In the genomic region with DNA sequence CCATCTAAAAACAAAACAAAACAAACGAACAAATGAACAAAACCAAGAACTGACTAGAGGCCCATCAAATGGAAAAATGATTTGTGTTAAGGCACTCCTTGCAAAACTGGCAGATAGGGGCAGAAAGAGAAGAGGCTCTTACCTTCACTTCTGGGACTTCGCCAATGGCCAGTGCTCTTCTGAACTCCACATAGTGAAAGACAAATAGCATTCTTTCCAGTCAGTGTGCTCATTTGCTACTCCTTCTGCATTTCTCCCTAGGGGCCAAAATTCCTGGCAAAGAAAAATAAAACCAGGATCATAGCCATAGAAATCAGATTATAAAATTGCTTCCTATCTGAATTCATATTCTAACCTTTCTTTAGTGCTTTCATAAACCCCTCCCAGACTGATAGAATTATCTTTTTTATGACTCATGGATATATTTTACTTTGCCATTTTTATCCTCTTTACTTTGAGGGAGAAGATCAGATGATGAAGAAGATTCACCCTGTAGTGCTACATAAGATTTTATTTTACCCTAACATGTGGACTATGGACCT, we compare ENCODE assay signal across 18 cellular contexts. TPM values are rescaled to one million over a fixed set of nuclear protein-coding genes. Genes with fewer than 3 reads are reported as not detected.
DNase-seq lines count a peak whose midpoint lies in the region; ATAC-seq and TF ChIP-seq lines count a peak whose summit lies in the region.
"Had no signal": no experiment of that assay in that cellular context is flagged by ENCODE, and none has a peak within 500 bp of the region (broad histone marks: within the 10 kb centered on the region; RNA-seq: fewer than 3 reads in every experiment).

No MANE protein-coding gene starts in this region.

- no peak for TF ChIP-seq CTCF in mesothelial cell of epicardium (IDR thresholded peaks at IDR 0.05; ENCODE audit: unreplicated experiment)

- H3K27ac Mint-ChIP-seq in mesothelial cell of epicardium, result peak overlapping the region; percentile 77

- H3K36me3 Mint-ChIP-seq in mesothelial cell of epicardium, result no peaks in the 10 kb centered on the region

- no peak overlapping the region for H3K4me3 Mint-ChIP-seq in mesothelial cell of epicardium

- no peaks in the 10 kb centered on the region for H3K27me3 ChIP-seq in right cardiac atrium (ENCODE audit: control insufficient read depth, insufficient read depth)
- H3K27me3 ChIP-seq: gastrocnemius medialis had no signal

- H3K9me3 Mint-ChIP-seq in mesothelial cell of epicardium, result peaks cover 5% of the 10 kb centered on the region

- H3K27me3 Mint-ChIP-seq in mesothelial cell of epicardium (ENCODE audit: low read depth), result no peaks in the 10 kb centered on the region

- no peak for DNase-seq in right cardiac atrium
- no peak for DNase-seq in Right ventricle myocardium inferior (ENCODE audit: missing footprints)
- DNase-seq in caudate nucleus (lab: John Stamatoyannopoulos, UW), result no peak
- no peak for DNase-seq in mesothelial cell of epicardium (ENCODE audit: low spot score in 2 of 2, unreplicated experiment in 2 of 2)
- no peak for DNase-seq in NCI-H82 (lab: John Stamatoyannopoulos, UW)
- no peak for DNase-seq in stimulated activated CD4-positive, alpha-beta T cell treated with anti-CD3 and anti-CD28 coated beads, Interleukin-15, amount 100 ng/mL, for 24 hours
- no peak for DNase-seq in NCI-H526 (lab: John Stamatoyannopoulos, UW)
- DNase-seq: activated CD4-positive, alpha-beta T cell treated with anti-CD3 and anti-CD28 coated beads, Interleukin-2, amount 50 U/mL, for 1 hour; activated T-cell treated with anti-CD3 and anti-CD28 coated beads, Interleukin-2, amount 50 U/mL, for 48 hours; aorta; DMS 273 treated with DMSO at 0.1 percent for 48 hours; gastrocnemius medialis; mesendoderm; NCI-H1694; nucleus accumbens; stimulated activated naive CD8-positive, alpha-beta T cell treated with anti-CD3 and anti-CD28 coated beads, Interleukin-15, Interleukin-2, amounts not matched to agents 100 U/mL and 50 U/mL, for 24 hours had no signal

- H3K9me3 ChIP-seq in right cardiac atrium (ENCODE audit: control insufficient read depth, low read length), result no peaks in the 10 kb centered on the region
- H3K9me3 ChIP-seq: gastrocnemius medialis had no signal

- peaks cover 68% of the 10 kb centered on the region for H3K4me1 Mint-ChIP-seq in mesothelial cell of epicardium

- H3K27ac ChIP-seq in right cardiac atrium (ENCODE audit: low read length), result peak overlapping the region; percentile 37
- peak overlapping the region; percentile 6 for H3K27ac ChIP-seq in caudate nucleus (ENCODE audit: low read depth, low read length)
- H3K27ac ChIP-seq: gastrocnemius medialis had no signal

- 75% methylated on average over 2 of the region's 2 CpGs for WGBS in right cardiac atrium

- intact Hi-C loops in right cardiac atrium (cut with DNase I) (no loop called here), Right ventricle myocardium inferior (cut with DNase I) (no loop called here)

- H3K4me3 ChIP-seq in right cardiac atrium (ENCODE audit: low read length), result no peak overlapping the region
- H3K4me3 ChIP-seq: gastrocnemius medialis, skin epidermis had no signal

- peaks cover 14% of the 10 kb centered on the region for H3K4me1 ChIP-seq in right cardiac atrium (ENCODE audit: control insufficient read depth, insufficient read depth, low read length)

- ATAC-seq in right cardiac atrium (no peak), Right ventricle myocardium inferior (no peak), HG03342 (IDR thresholded peaks at IDR 0.05; ENCODE audit: unreplicated experiment) (no peak)
- ATAC-seq: gastrocnemius medialis; stimulated activated naive CD8-positive, alpha-beta T cell treated with anti-CD3 and anti-CD28 coated beads, Interleukin-15, Interleukin-2, amounts not matched to agents 100 U/mL and 50 U/mL, for 24 hours had no signal

RNA-seq across cellular contexts. Expression of a gene that starts 56.9 kb away (rescaled TPM):
- total RNA-seq in right cardiac atrium (10 to 100 TPM; 12.4 to 17.2 (median 13.7) TPM), Right ventricle myocardium inferior (6.3 TPM), mesothelial cell of epicardium (124 to 134 TPM (median 129 TPM) in 3 replicates)
- polyA plus RNA-seq in right cardiac atrium, result 6.9 TPM
